24 cellular contexts compared by ENCODE assay signal in the genomic region with DNA sequence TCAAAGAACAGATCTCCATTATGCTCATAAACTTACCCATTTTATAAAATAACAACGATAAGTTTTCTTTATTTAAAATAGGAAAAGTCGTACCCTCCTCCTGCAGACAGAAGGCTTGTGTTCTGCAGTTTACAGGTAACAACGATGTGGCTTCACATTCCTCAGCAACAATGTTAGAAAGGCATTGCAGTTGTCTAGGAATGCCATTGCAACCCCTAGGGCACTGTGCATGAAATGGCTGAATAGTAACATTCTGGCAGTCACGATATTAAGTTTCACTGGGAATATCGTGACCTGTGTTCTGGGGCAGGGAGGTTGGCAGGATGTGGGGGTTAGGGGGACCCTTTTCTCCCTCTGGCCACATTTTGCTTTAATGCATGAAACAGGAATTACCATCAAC.
DNase-seq lines count a peak whose midpoint lies in the region; ATAC-seq, FAIRE-seq and TF ChIP-seq lines count a peak whose summit lies in the region.
"Had no signal": no experiment of that assay in that cellular context is flagged by ENCODE, and none has a peak within 500 bp of the region (broad histone marks: within the 10 kb centered on the region; RNA-seq: fewer than 3 reads in every experiment).

No MANE protein-coding gene starts in this region.

- H2AFZ ChIP-seq in osteoblast (ENCODE audit: low read length) = no peak overlapping the region

- H3K27me3 ChIP-seq in osteoblast (ENCODE audit: insufficient read depth, low read length) = no peaks in the 10 kb centered on the region
- H3K27me3 ChIP-seq: BE2C, BLaER1 had no signal

- H3K79me2 ChIP-seq in osteoblast (ENCODE audit: insufficient read depth, low read length) = no peaks in the 10 kb centered on the region

- H3K27ac ChIP-seq in osteoblast (ENCODE audit: low read depth, low read length) = no peak overlapping the region
- H3K27ac ChIP-seq: BLaER1 had no signal

- no peaks in the 10 kb centered on the region for H3K4me1 ChIP-seq in osteoblast (ENCODE audit: insufficient read depth, low read length)
- H3K4me1 ChIP-seq: BE2C, BLaER1 had no signal

- H3K4me3 ChIP-seq in osteoblast (ENCODE audit: insufficient read depth, low read length) = no peak overlapping the region
- H3K4me3 ChIP-seq: BLaER1, GM12878 had no signal

- no peaks in the 10 kb centered on the region for H3K36me3 ChIP-seq in osteoblast (ENCODE audit: insufficient read depth, low read length)
- H3K36me3 ChIP-seq: BE2C, BLaER1 had no signal

- no peaks in the 10 kb centered on the region for H4K20me1 ChIP-seq in osteoblast (ENCODE audit: insufficient read depth, low read length)
- H4K20me1 ChIP-seq: BLaER1 had no signal

- no peak overlapping the region for H3K4me2 ChIP-seq in osteoblast (ENCODE audit: insufficient read depth, low read length)
- H3K4me2 ChIP-seq: BLaER1 had no signal

- no peak for TF ChIP-seq CTCF in osteoblast (IDR thresholded peaks at IDR 0.05; ENCODE audit: extremely low read depth, low read depth, low read length)

- FAIRE-seq in RCC 7860 (lab: Jason Lieb, UNC) = no peak
- FAIRE-seq: GM12878, GM12892, GM18507 had no signal

- no peaks in the 10 kb centered on the region for H3K9me3 ChIP-seq in osteoblast (ENCODE audit: low read depth, low read length)
- H3K9me3 ChIP-seq: BE2C, BLaER1 had no signal

- ATAC-seq in GM19324 (IDR thresholded peaks at IDR 0.05; ENCODE audit: low FRiP score, unreplicated experiment) (no peak), GM21423 (IDR thresholded peaks at IDR 0.05; ENCODE audit: unreplicated experiment) (no peak)
- ATAC-seq: GM12878 had no signal

- DNase-seq in left kidney (ENCODE audit: low read depth, low spot score) (peak; percentile 17), osteoblast (ENCODE audit: insufficient read length, low spot score, missing footprints) (peak; percentile 15), RCC 7860 (ENCODE audit: low spot score) (no peak)
- DNase-seq: 8988T; ACHN; BE2C; C1 segment of cervical spinal cord; CD4-positive, alpha-beta memory T cell; CD4-positive, CD25-positive, alpha-beta regulatory T cell; CD8-positive, alpha-beta memory T cell; COR-L47; DMS 273 treated with DMSO at 0.1 percent for 48 hours; DMS153; DMS53; DMS79; DND-41; EL; GDM1 had no signal
